In genomic region chr12:65300679-65301349, GRCh38 we compare ENCODE assay signal across 1 cellular context.
TF ChIP-seq lines count a peak whose summit lies in the region.

No MANE protein-coding gene starts in this region.

TF ChIP-seq in K562, 482 proteins besides CTCF, POLR2A, EP300 and RAD21 (continued from another document):
- peak; percentile 81 for TF ChIP-seq MGA (IDR thresholded peaks at IDR 0.05)
- peak; percentile 87 for TF ChIP-seq L3MBTL2 (IDR thresholded peaks at IDR 0.05)
- TF ChIP-seq, protein P1, sequence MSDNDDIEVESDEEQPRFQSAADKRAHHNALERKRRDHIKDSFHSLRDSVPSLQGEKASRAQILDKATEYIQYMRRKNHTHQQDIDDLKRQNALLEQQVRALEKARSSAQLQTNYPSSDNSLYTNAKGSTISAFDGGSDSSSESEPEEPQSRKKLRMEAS (CRISPR knock-in tag; IDR thresholded peaks at IDR 0.05): peak; percentile 37; the same call in 1 of the 2 replicates
- TF ChIP-seq CBX3 (IDR thresholded peaks at IDR 0.05; ENCODE audit: borderline replicate concordance in 1 of 2, low read length in 2 of 2): peak in 1 of 2 experiments; percentile 54; a peak in 1 of 3 replicates
- TF ChIP-seq, protein P2, sequence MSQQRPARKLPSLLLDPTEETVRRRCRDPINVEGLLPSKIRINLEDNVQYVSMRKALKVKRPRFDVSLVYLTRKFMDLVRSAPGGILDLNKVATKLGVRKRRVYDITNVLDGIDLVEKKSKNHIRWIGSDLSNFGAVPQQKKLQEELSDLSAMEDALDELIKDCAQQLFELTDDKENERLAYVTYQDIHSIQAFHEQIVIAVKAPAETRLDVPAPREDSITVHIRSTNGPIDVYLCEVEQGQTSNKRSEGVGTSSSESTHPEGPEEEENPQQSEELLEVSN (IDR thresholded peaks at IDR 0.05; ENCODE audit: borderline replicate concordance in 1 of 2, extremely low read depth in 1 of 2, insufficient read depth in 1 of 2, insufficient read length in 1 of 2, low read depth in 1 of 2, low read length in 1 of 2, poor library complexity in 1 of 2, severe bottlenecking in 1 of 2): peak in 1 of 2 experiments; percentile 78
- no peak for TF ChIP-seq HSF4 (CRISPR knock-in tag; IDR thresholded peaks at IDR 0.05; ENCODE audit: borderline replicate concordance)
- TF ChIP-seq, protein P3, sequence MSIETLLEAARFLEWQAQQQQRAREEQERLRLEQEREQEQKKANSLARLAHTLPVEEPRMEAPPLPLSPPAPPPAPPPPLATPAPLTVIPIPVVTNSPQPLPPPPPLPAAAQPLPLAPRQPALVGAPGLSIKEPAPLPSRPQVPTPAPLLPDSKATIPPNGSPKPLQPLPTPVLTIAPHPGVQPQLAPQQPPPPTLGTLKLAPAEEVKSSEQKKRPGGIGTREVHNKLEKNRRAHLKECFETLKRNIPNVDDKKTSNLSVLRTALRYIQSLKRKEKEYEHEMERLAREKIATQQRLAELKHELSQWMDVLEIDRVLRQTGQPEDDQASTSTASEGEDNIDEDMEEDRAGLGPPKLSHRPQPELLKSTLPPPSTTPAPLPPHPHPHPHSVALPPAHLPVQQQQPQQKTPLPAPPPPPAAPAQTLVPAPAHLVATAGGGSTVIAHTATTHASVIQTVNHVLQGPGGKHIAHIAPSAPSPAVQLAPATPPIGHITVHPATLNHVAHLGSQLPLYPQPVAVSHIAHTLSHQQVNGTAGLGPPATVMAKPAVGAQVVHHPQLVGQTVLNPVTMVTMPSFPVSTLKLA (conservative IDR thresholded peaks at IDR 0.05): peak in 1 of 2 experiments; percentile 42; a peak in 1 of 4 replicates
- TF ChIP-seq ZSCAN32 (CRISPR knock-in tag; IDR thresholded peaks at IDR 0.05): no peak
- TF ChIP-seq, protein P4, sequence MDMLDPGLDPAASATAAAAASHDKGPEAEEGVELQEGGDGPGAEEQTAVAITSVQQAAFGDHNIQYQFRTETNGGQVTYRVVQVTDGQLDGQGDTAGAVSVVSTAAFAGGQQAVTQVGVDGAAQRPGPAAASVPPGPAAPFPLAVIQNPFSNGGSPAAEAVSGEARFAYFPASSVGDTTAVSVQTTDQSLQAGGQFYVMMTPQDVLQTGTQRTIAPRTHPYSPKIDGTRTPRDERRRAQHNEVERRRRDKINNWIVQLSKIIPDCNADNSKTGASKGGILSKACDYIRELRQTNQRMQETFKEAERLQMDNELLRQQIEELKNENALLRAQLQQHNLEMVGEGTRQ (CRISPR knock-in tag; IDR thresholded peaks at IDR 0.05): peak; percentile 61
- TF ChIP-seq, protein P5, sequence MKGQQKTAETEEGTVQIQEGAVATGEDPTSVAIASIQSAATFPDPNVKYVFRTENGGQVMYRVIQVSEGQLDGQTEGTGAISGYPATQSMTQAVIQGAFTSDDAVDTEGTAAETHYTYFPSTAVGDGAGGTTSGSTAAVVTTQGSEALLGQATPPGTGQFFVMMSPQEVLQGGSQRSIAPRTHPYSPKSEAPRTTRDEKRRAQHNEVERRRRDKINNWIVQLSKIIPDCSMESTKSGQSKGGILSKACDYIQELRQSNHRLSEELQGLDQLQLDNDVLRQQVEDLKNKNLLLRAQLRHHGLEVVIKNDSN (CRISPR knock-in tag; IDR thresholded peaks at IDR 0.05): peak; percentile 48
- TF ChIP-seq, protein P6, sequence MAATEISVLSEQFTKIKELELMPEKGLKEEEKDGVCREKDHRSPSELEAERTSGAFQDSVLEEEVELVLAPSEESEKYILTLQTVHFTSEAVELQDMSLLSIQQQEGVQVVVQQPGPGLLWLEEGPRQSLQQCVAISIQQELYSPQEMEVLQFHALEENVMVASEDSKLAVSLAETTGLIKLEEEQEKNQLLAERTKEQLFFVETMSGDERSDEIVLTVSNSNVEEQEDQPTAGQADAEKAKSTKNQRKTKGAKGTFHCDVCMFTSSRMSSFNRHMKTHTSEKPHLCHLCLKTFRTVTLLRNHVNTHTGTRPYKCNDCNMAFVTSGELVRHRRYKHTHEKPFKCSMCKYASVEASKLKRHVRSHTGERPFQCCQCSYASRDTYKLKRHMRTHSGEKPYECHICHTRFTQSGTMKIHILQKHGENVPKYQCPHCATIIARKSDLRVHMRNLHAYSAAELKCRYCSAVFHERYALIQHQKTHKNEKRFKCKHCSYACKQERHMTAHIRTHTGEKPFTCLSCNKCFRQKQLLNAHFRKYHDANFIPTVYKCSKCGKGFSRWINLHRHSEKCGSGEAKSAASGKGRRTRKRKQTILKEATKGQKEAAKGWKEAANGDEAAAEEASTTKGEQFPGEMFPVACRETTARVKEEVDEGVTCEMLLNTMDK (IDR thresholded peaks at IDR 0.05; ENCODE audit: borderline replicate concordance, insufficient read depth, low read depth, low read length, poor library complexity, severe bottlenecking): peak; percentile 89
- no peak for TF ChIP-seq TCF7 (IDR thresholded peaks at IDR 0.05; ENCODE audit: borderline replicate concordance)
- TF ChIP-seq BHLHE40 (IDR thresholded peaks at IDR 0.05; ENCODE audit: low read length): peak; percentile 58
- no peak for TF ChIP-seq TAF15 (IDR thresholded peaks at IDR 0.05; ENCODE audit: low read depth, low read length)
